21 cellular contexts compared by ENCODE assay signal in genomic region chr14:101313268-101313667, GRCh38.
"Had no signal": no experiment of that assay in that cellular context is flagged by ENCODE, and none has a peak within 500 bp of the region (broad histone marks: within the 10 kb centered on the region; RNA-seq: fewer than 3 reads in every experiment).

No MANE protein-coding gene starts in this region.

- H3K4me1 ChIP-seq: adrenal gland, prostate gland, tibial nerve, vagina had no signal

- ATAC-seq: activated CD4-positive, alpha-beta T cell treated with anti-CD3 and anti-CD28 coated beads for 36 hours; activated CD8-positive, alpha-beta T cell treated with anti-CD3 and anti-CD28 coated beads for 36 hours; activated T-cell treated with anti-CD3 and anti-CD28 coated beads, Interleukin-2, amount 50 U/mL, for 4 hours; esophagus mucosa; natural killer cell treated with Interleukin-12 subunit alpha and Interleukin-12 subunit beta and Interleukin-15 and Interleukin-18, amount 100 ng/mL, for 72 hours; right cardiac atrium had no signal

- H3K27me3 ChIP-seq: adrenal gland, tibial nerve, vagina had no signal

- H3K4me1 Mint-ChIP-seq: activated CD4-positive, alpha-beta T cell treated with anti-CD3 and anti-CD28 coated beads for 36 hours; activated naive CD4-positive, alpha-beta T cell treated with anti-CD3 and anti-CD28 coated beads, Interleukin-2, amount 50 U/mL, for 24 hours had no signal

- H3K4me3 ChIP-seq: adrenal gland, prostate gland, skin epidermis, tibial nerve, vagina had no signal

- H3K4me3 Mint-ChIP-seq: activated CD4-positive, alpha-beta T cell treated with anti-CD3 and anti-CD28 coated beads for 36 hours; activated CD8-positive, alpha-beta T cell treated with anti-CD3 and anti-CD28 coated beads for 36 hours; activated naive CD4-positive, alpha-beta T cell treated with anti-CD3 and anti-CD28 coated beads, Interleukin-2, amount 50 U/mL, for 24 hours; activated T-cell treated with anti-CD3 and anti-CD28 coated beads, Interleukin-2, amount 50 U/mL, for 4 hours; natural killer cell treated with Interleukin-12 subunit alpha and Interleukin-12 subunit beta and Interleukin-15 and Interleukin-18, amount 100 ng/mL, for 72 hours had no signal

- H3K36me3 Mint-ChIP-seq: activated naive CD4-positive, alpha-beta T cell treated with anti-CD3 and anti-CD28 coated beads, Interleukin-2, amount 50 U/mL, for 24 hours had no signal

- H3K36me3 ChIP-seq: adrenal gland, prostate gland, tibial nerve, vagina had no signal

- H3K27ac Mint-ChIP-seq: activated CD4-positive, alpha-beta T cell treated with anti-CD3 and anti-CD28 coated beads for 36 hours; activated CD8-positive, alpha-beta T cell treated with anti-CD3 and anti-CD28 coated beads for 36 hours; activated naive CD4-positive, alpha-beta T cell treated with anti-CD3 and anti-CD28 coated beads, Interleukin-2, amount 50 U/mL, for 24 hours; natural killer cell treated with Interleukin-12 subunit alpha and Interleukin-12 subunit beta and Interleukin-15 and Interleukin-18, amount 100 ng/mL, for 72 hours had no signal

- H3K9me3 ChIP-seq: prostate gland, vagina had no signal

- H3K27ac ChIP-seq: adrenal gland, prostate gland, skin epidermis, tibial nerve, vagina, VCaP had no signal

- DNase-seq: activated CD4-positive, alpha-beta T cell treated with anti-CD3 and anti-CD28 coated beads for 36 hours; activated CD8-positive, alpha-beta T cell treated with anti-CD3 and anti-CD28 coated beads for 36 hours; activated effector memory CD4-positive, alpha-beta T cell treated with Interleukin-2 at 50 U/mL for 16 hours; activated T-cell treated with anti-CD3 and anti-CD28 coated beads, Interleukin-2, amount 50 U/mL, for 4 hours; adrenal gland; head of caudate nucleus; mesendoderm; occipital lobe; right cardiac atrium; stimulated activated CD4-positive, alpha-beta T cell treated with anti-CD3 and anti-CD28 coated beads, Interleukin-4, amount 100 ng/mL, for 4 hours; stimulated activated CD8-positive, alpha-beta memory T cell treated with anti-CD3 and anti-CD28 coated beads, Interleukin-4, amount 100 ng/mL, for 48 hours; stimulated activated naive CD4-positive, alpha-beta T cell treated with Interleukin-2 at 50 U/mL for 16 hours; substantia nigra had no signal
